ENCODE assay signal across 3 cellular contexts in the genomic region with DNA sequence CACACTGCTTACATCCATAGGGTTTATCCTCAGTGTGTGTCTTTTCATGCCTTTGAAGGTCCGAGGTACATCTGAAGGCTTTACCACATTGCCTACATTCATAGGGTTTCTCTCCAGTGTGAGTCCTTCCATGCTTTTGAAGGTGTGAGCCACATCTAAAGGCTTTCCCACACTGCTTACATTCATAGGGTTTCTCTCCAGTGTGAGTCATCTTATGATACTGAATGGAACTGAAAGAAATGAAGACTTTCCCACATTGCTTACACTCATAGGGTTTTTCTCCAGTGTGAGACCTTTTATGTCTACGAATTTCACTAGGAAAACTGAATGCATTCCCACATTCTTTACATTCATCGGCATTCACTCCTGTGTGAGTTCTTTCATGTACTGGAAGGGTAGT.
TF ChIP-seq lines count a peak whose summit lies in the region.

No MANE protein-coding gene starts in this region.

TF ChIP-seq in SK-N-SH treated with all-trans-retinoic acid at 6 μM for 48 hours, 23 proteins besides CTCF, POLR2A, EP300 and RAD21:
- TF ChIP-seq ZNF70 (CRISPR knock-in tag; IDR thresholded peaks at IDR 0.05) (0 out of 2 replicates have a peak, but pooled peaks have one; percentile 25), GLIS3 (CRISPR knock-in tag; IDR thresholded peaks at IDR 0.05) (no peak), ZC3H10 (CRISPR knock-in tag; IDR thresholded peaks at IDR 0.05) (no peak)
- TF ChIP-seq, protein P1, sequence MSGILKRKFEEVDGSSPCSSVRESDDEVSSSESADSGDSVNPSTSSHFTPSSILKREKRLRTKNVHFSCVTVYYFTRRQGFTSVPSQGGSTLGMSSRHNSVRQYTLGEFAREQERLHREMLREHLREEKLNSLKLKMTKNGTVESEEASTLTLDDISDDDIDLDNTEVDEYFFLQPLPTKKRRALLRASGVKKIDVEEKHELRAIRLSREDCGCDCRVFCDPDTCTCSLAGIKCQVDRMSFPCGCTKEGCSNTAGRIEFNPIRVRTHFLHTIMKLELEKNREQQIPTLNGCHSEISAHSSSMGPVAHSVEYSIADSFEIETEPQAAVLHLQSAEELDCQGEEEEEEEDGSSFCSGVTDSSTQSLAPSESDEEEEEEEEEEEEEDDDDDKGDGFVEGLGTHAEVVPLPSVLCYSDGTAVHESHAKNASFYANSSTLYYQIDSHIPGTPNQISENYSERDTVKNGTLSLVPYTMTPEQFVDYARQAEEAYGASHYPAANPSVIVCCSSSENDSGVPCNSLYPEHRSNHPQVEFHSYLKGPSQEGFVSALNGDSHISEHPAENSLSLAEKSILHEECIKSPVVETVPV (CRISPR knock-in tag; IDR thresholded peaks at IDR 0.05): no peak

TF ChIP-seq in SK-N-SH, 30 proteins besides CTCF, POLR2A, EP300 and RAD21:
- TF ChIP-seq FOXJ3 (CRISPR knock-in tag; IDR thresholded peaks at IDR 0.05): no peak
- TF ChIP-seq YY1 (IDR thresholded peaks at IDR 0.05; ENCODE audit: low read depth): no peak
- no peak for TF ChIP-seq TEAD4 (IDR thresholded peaks at IDR 0.05; ENCODE audit: borderline replicate concordance, insufficient read depth)
- TF ChIP-seq, protein P2, sequence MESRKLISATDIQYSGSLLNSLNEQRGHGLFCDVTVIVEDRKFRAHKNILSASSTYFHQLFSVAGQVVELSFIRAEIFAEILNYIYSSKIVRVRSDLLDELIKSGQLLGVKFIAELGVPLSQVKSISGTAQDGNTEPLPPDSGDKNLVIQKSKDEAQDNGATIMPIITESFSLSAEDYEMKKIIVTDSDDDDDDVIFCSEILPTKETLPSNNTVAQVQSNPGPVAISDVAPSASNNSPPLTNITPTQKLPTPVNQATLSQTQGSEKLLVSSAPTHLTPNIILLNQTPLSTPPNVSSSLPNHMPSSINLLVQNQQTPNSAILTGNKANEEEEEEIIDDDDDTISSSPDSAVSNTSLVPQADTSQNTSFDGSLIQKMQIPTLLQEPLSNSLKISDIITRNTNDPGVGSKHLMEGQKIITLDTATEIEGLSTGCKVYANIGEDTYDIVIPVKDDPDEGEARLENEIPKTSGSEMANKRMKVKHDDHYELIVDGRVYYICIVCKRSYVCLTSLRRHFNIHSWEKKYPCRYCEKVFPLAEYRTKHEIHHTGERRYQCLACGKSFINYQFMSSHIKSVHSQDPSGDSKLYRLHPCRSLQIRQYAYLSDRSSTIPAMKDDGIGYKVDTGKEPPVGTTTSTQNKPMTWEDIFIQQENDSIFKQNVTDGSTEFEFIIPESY (IDR thresholded peaks at IDR 0.05; ENCODE audit: borderline replicate concordance, low read depth): no peak
- TF ChIP-seq RXRA (IDR thresholded peaks at IDR 0.05; ENCODE audit: borderline replicate concordance, low read depth): no peak
- no peak for TF ChIP-seq GABPA (IDR thresholded peaks at IDR 0.05; ENCODE audit: low read depth)
- TF ChIP-seq, protein P3, sequence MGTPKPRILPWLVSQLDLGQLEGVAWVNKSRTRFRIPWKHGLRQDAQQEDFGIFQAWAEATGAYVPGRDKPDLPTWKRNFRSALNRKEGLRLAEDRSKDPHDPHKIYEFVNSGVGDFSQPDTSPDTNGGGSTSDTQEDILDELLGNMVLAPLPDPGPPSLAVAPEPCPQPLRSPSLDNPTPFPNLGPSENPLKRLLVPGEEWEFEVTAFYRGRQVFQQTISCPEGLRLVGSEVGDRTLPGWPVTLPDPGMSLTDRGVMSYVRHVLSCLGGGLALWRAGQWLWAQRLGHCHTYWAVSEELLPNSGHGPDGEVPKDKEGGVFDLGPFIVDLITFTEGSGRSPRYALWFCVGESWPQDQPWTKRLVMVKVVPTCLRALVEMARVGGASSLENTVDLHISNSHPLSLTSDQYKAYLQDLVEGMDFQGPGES (IDR thresholded peaks at IDR 0.05; ENCODE audit: low read depth, low read length): no peak
- no peak for TF ChIP-seq ELF1 (IDR thresholded peaks at IDR 0.05)
- TF ChIP-seq SMC3 (IDR thresholded peaks at IDR 0.05; ENCODE audit: low read depth, low read length): no peak
- TF ChIP-seq, protein P4, sequence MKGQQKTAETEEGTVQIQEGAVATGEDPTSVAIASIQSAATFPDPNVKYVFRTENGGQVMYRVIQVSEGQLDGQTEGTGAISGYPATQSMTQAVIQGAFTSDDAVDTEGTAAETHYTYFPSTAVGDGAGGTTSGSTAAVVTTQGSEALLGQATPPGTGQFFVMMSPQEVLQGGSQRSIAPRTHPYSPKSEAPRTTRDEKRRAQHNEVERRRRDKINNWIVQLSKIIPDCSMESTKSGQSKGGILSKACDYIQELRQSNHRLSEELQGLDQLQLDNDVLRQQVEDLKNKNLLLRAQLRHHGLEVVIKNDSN (IDR thresholded peaks at IDR 0.05; ENCODE audit: borderline replicate concordance, low read depth): no peak
- no peak for TF ChIP-seq FOSL2 (IDR thresholded peaks at IDR 0.05; ENCODE audit: borderline replicate concordance, low read depth)
- TF ChIP-seq, protein P5, sequence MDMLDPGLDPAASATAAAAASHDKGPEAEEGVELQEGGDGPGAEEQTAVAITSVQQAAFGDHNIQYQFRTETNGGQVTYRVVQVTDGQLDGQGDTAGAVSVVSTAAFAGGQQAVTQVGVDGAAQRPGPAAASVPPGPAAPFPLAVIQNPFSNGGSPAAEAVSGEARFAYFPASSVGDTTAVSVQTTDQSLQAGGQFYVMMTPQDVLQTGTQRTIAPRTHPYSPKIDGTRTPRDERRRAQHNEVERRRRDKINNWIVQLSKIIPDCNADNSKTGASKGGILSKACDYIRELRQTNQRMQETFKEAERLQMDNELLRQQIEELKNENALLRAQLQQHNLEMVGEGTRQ (IDR thresholded peaks at IDR 0.05; ENCODE audit: borderline replicate concordance, low read depth, low read length): no peak
- TF ChIP-seq MXI1 (IDR thresholded peaks at IDR 0.05; ENCODE audit: low read depth, low read length): no peak
- no peak for TF ChIP-seq TCF12 (IDR thresholded peaks at IDR 0.05)
- TF ChIP-seq MEF2A (IDR thresholded peaks at IDR 0.05; ENCODE audit: borderline replicate concordance, low read depth): no peak
- no peak for TF ChIP-seq NFIC (IDR thresholded peaks at IDR 0.05; ENCODE audit: borderline replicate concordance)
- no peak for TF ChIP-seq GATA2 (CRISPR knock-in tag; IDR thresholded peaks at IDR 0.05)
- TF ChIP-seq, protein P6, sequence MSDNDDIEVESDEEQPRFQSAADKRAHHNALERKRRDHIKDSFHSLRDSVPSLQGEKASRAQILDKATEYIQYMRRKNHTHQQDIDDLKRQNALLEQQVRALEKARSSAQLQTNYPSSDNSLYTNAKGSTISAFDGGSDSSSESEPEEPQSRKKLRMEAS (IDR thresholded peaks at IDR 0.05; ENCODE audit: low read depth): no peak

TF ChIP-seq in H1, 55 proteins besides CTCF, POLR2A, EP300 and RAD21:
- TF ChIP-seq MAFK (IDR thresholded peaks at IDR 0.05; ENCODE audit: low read depth, low read length) (no peak), GTF2F1 (IDR thresholded peaks at IDR 0.05; ENCODE audit: borderline replicate concordance, low read depth, low read length) (peak; percentile 31; the same call in 1 of the 2 replicates)
